ENCODE assay signal across 18 cellular contexts in genomic region chrX:141405486-141405877, GRCh38.
DNase-seq lines count a peak whose midpoint lies in the region; ATAC-seq, FAIRE-seq and TF ChIP-seq lines count a peak whose summit lies in the region.
"Had no signal": no experiment of that assay in that cellular context is flagged by ENCODE, and none has a peak within 500 bp of the region (broad histone marks: within the 10 kb centered on the region; RNA-seq: fewer than 3 reads in every experiment).

No MANE protein-coding gene starts in this region.

- no peak for FAIRE-seq in D721Med (lab: Jason Lieb, UNC)
- FAIRE-seq: GM12891, K562 had no signal

- DNase-seq in DMS53 (lab: John Stamatoyannopoulos, UW) (peak; percentile 66), LoVo (ENCODE audit: low spot score) (peak; percentile 8), astrocyte of the spinal cord (ENCODE audit: low read depth, low spot score) (peak; percentile 61), iris pigment epithelial cell (ENCODE audit: low read depth) (peak; percentile 67), NAMALWA (ENCODE audit: low spot score) (no peak), left cardiac atrium (no peak), left lobe of liver (ENCODE audit: low spot score) (no peak), D721Med (ENCODE audit: insufficient read length, low spot score) (no peak)
- DNase-seq: activated CD4-positive, alpha-beta T cell treated with anti-CD3 and anti-CD28 coated beads for 4 hours; activated naive CD4-positive, alpha-beta T cell treated with anti-CD3 and anti-CD28 coated beads, Interleukin-2, amount 50 U/mL, for 16 hours; CD8-positive, alpha-beta T cell; central memory CD4-positive, alpha-beta T cell; NCI-H1105 treated with DMSO at 0.1 percent for 48 hours; SJCRH30; transverse colon had no signal

- no peak overlapping the region for H3K4me3 ChIP-seq in astrocyte of the spinal cord (ENCODE audit: low read depth, low read length)
- H3K4me3 ChIP-seq: GM23338, K562, SJCRH30, transverse colon had no signal

- intact Hi-C loops in left cardiac atrium (cut with DNase I): no loop called here

- no peak for ATAC-seq in left cardiac atrium
- no peak for ATAC-seq in left lobe of liver
- ATAC-seq: CD8-positive, alpha-beta T cell; GM23338; K562 had no signal

- TF ChIP-seq CTCF in astrocyte of the spinal cord (IDR thresholded peaks at IDR 0.05; ENCODE audit: low read depth, low read length) (no peak), D721Med (IDR thresholded peaks at IDR 0.05; ENCODE audit: insufficient read depth, missing control alignments) (no peak)

- in situ Hi-C loops in astrocyte of the spinal cord (cut with HindIII; ENCODE audit: low sequenced_read_pairs): no loop called here

Comparison
In these comparisons a context has a peak if more than half of its experiments do, and no peak if none do; other contexts are left out.
1. DNase-seq: peak in DMS53 (single experiment), LoVo (single experiment), astrocyte of the spinal cord (single experiment) and iris pigment epithelial cell (single experiment); none in NAMALWA (single experiment), left cardiac atrium (single experiment), left lobe of liver (single experiment) and D721Med (single experiment).